16 cellular contexts compared by ENCODE assay signal in the genomic region with DNA sequence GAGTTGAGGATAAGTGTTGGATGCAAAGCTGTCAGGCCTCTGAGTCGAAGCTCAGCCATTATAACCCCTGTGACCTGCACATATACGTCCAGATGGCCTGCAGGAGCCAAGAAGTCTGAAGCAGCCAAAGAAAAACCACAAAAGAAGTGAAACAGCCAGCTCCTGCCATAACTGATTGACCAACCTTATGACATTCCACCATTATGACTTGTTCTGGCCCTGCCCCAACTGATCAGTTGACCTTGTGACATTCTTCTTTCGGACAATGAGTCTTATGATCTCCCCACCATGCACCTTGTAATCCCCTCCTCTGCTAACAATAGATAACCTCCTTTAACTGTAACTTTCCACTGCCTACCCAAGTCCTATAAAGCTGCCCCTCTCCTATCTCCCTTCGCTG.
A peak's percentile ranks its signal among the peaks of the same experiment; 100 is the strongest.
DNase-seq lines count a peak whose midpoint lies in the region; ATAC-seq and TF ChIP-seq lines count a peak whose summit lies in the region.
"Had no signal": no experiment of that assay in that cellular context is flagged by ENCODE, and none has a peak within 500 bp of the region (broad histone marks: within the 10 kb centered on the region; RNA-seq: fewer than 3 reads in every experiment).

No MANE protein-coding gene starts in this region.

- H3K36me3 ChIP-seq in ACC112 (ENCODE audit: insufficient read depth, low read length) (no peaks in the 10 kb centered on the region), SJCRH30 (no peaks in the 10 kb centered on the region)
- H3K36me3 ChIP-seq: thoracic aorta had no signal

- H3K9me3 ChIP-seq in SJCRH30 (replicated peaks) = 0 out of 2 replicates have a peak, but pooled peaks cover 2% of the 10 kb centered on the region
- H3K9me3 ChIP-seq: thoracic aorta had no signal

- TF ChIP-seq CTCF in dorsolateral prefrontal cortex (IDR thresholded peaks at IDR 0.05 in 54 of 56, conservative IDR thresholded peaks at IDR 0.05 in 2 of 56; ENCODE audit: low read depth in 1 of 56, partially characterized antibody in 56 of 56) = no peak

- H3K27me3 ChIP-seq in ACC112 (ENCODE audit: insufficient read depth, low read length) = no peaks in the 10 kb centered on the region
- no peaks in the 10 kb centered on the region for H3K27me3 ChIP-seq in SJCRH30
- no peaks in the 10 kb centered on the region for H3K27me3 ChIP-seq in dorsolateral prefrontal cortex

- intact Hi-C loops in dorsolateral prefrontal cortex (cut with DNase I) = no loop called here

- peak; percentile 63 for ATAC-seq in GM19463 (IDR thresholded peaks at IDR 0.05; ENCODE audit: unreplicated experiment)
- ATAC-seq: activated CD8-positive, alpha-beta memory T cell treated with anti-CD3 and anti-CD28 coated beads, Interleukin-2, amount 10 ng/mL, durations not matched to agents 7 days and 5 days; naive thymus-derived CD8-positive, alpha-beta T cell had no signal

- no peak overlapping the region for H3K4me3 ChIP-seq in ACC112 (ENCODE audit: low read depth, low read length)
- H3K4me3 ChIP-seq in SJCRH30 = no peak overlapping the region
- no peak overlapping the region for H3K4me3 ChIP-seq in dorsolateral prefrontal cortex
- H3K4me3 ChIP-seq: thoracic aorta had no signal

- H2AFZ ChIP-seq in ACC112 (ENCODE audit: low read length, unreplicated experiment) = peak overlapping the region; percentile 13

- no peaks in the 10 kb centered on the region for H3K79me2 ChIP-seq in ACC112 (ENCODE audit: control insufficient read depth, insufficient read depth, low read length, unreplicated experiment)

- DNase-seq in SJCRH30 (peak; percentile 52 to 60), fibroblast of peridontal ligament (ENCODE audit: extremely low read depth) (peak; percentile 63), NCI-H2171 (lab: John Stamatoyannopoulos, UW) (no peak), dorsolateral prefrontal cortex (no peak), CD1c-positive myeloid dendritic cell (ENCODE audit: extremely low spot score) (no peak), NCI-H1436 treated with DMSO at 0.1 percent for 48 hours (lab: John Stamatoyannopoulos, UW) (no peak)
- DNase-seq: activated CD8-positive, alpha-beta memory T cell treated with anti-CD3 and anti-CD28 coated beads, Interleukin-2, amount 10 ng/mL, durations not matched to agents 7 days and 5 days; anterior cingulate cortex; C1 segment of cervical spinal cord; naive thymus-derived CD8-positive, alpha-beta T cell; NCI-H1930; SIG-M5; stimulated activated CD4-positive, alpha-beta T cell treated with anti-CD3 and anti-CD28 coated beads, Interleukin-4, amount 100 ng/mL, for 1 hour had no signal

- H3K4me1 ChIP-seq in ACC112 (ENCODE audit: control insufficient read depth, insufficient read depth, low read length, unreplicated experiment) = peaks cover 26% of the 10 kb centered on the region
- peaks cover 20% of the 10 kb centered on the region for H3K4me1 ChIP-seq in SJCRH30

- H3K27ac ChIP-seq in ACC112 (ENCODE audit: low read depth, low read length) (peak overlapping the region; percentile 91), SJCRH30 (peak overlapping the region; percentile 70), dorsolateral prefrontal cortex (peak overlapping the region in 6 of 59 donors; percentile 5 to 18 (median 10))
- H3K27ac ChIP-seq: thoracic aorta had no signal

Comparison
In these comparisons a context has a peak if more than half of its experiments do, and no peak if none do; other contexts are left out.
1. DNase-seq: peak in SJCRH30 (2 of 2) and fibroblast of peridontal ligament (single experiment); none in NCI-H2171 (single experiment), dorsolateral prefrontal cortex (0 of 10), CD1c-positive myeloid dendritic cell (single experiment) and NCI-H1436 treated with DMSO at 0.1 percent for 48 hours (single experiment).